In the genomic region with DNA sequence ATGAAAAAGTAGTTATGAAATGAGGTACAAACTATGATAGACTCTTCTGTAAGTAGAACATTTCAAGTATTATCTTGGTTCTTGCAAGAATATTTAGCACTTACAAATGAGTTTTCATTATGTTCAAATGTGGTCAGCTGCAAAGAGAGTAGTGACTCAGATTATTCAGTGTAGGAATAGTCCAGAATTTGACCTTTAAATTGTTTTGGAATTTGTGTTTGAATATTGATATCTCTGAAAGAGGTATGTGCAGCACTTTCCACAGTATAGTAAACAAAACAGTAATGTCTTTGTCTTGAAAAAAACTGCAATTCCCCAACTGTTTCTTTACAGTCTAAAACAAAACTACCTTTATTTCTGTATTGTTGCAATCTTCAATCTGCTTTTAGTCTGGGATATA, we compare ENCODE assay signal across 25 cellular contexts. TPM values are rescaled to one million over a fixed set of nuclear protein-coding genes. Genes with fewer than 3 reads are reported as not detected.
DNase-seq lines count a peak whose midpoint lies in the region; ATAC-seq and TF ChIP-seq lines count a peak whose summit lies in the region.
"Had no signal": no experiment of that assay in that cellular context is flagged by ENCODE, and none has a peak within 500 bp of the region (broad histone marks: within the 10 kb centered on the region; RNA-seq: fewer than 3 reads in every experiment).

No MANE protein-coding gene starts in this region.

- peak; percentile 10 for DNase-seq in AG08396 (ENCODE audit: low spot score)
- peak; percentile 42 for DNase-seq in HCEC 1CT
- DNase-seq in astrocyte of the cerebellum (ENCODE audit: low read depth) = peak; percentile 18
- DNase-seq in foreskin melanocyte = peak; percentile 68
- DNase-seq in NCI-H1092 (lab: John Stamatoyannopoulos, UW) = no peak
- DNase-seq in CD4-positive, alpha-beta memory T cell = no peak
- no peak for DNase-seq in activated gamma-delta T cell (lab: John Stamatoyannopoulos, UW)
- DNase-seq: activated CD4-positive, CD25-positive, alpha-beta regulatory T cell treated with anti-CD3 and anti-CD28 coated beads, Interleukin-2, amount 50 U/mL, for 72 hours; activated T-cell treated with anti-CD3 and anti-CD28 coated beads, Interleukin-2, amount 50 U/mL, for 24 hours; DND-41; heart left ventricle; NCI-H1694; NCI-H2171 treated with DMSO at 0.1 percent for 48 hours; NCI-H526; nucleus accumbens; SJCRH30; small intestine; stimulated activated CD4-positive, alpha-beta T cell treated with anti-CD3 and anti-CD28 coated beads, Interleukin-1b, Interleukin-23, amount 100 ng/mL, for 48 hours; T-cell had no signal

- no peaks in the 10 kb centered on the region for H3K27me3 ChIP-seq in CD4-positive, alpha-beta memory T cell (ENCODE audit: insufficient read depth, low read length)
- H3K27me3 ChIP-seq: BLaER1, esophagus muscularis mucosa, heart left ventricle, SJCRH30 had no signal

- H3K36me3 ChIP-seq in CD4-positive, alpha-beta memory T cell (ENCODE audit: insufficient read depth, low read length) = no peaks in the 10 kb centered on the region

- H3K4me3 Mint-ChIP-seq in CD4-positive, alpha-beta memory T cell = no peak overlapping the region
- H3K4me3 Mint-ChIP-seq: activated T-cell treated with anti-CD3 and anti-CD28 coated beads, Interleukin-2, amount 50 U/mL, for 24 hours; IgD-negative memory B cell; T-cell; type B pancreatic cell had no signal

- POLR2A ChIA-PET in CD4-positive, alpha-beta memory T cell (lab: Charles Lee; ENCODE audit: partially characterized antibody) = no interaction called here

- H3K9me3 ChIP-seq in CD4-positive, alpha-beta memory T cell (ENCODE audit: control insufficient read depth in 1 of 2, low read length in 2 of 2) = no peaks in the 10 kb centered on the region
- H3K9me3 ChIP-seq: BLaER1, esophagus muscularis mucosa, heart left ventricle had no signal

- no peak overlapping the region for H3K27ac Mint-ChIP-seq in CD4-positive, alpha-beta memory T cell
- H3K27ac Mint-ChIP-seq: activated T-cell treated with anti-CD3 and anti-CD28 coated beads, Interleukin-2, amount 50 U/mL, for 24 hours; IgD-negative memory B cell; T-cell; type B pancreatic cell had no signal

- CTCF ChIA-PET in CD4-positive, alpha-beta memory T cell (lab: Charles Lee; ENCODE audit: partially characterized antibody) = no interaction called here

- H3K4me3 ChIP-seq in astrocyte of the cerebellum (ENCODE audit: low read depth, low read length) = no peak overlapping the region
- no peak overlapping the region for H3K4me3 ChIP-seq in CD4-positive, alpha-beta memory T cell (ENCODE audit: low read length in 2 of 2)
- H3K4me3 ChIP-seq: BLaER1, coronary artery, esophagus muscularis mucosa, heart left ventricle, SJCRH30 had no signal

- H3K36me3 Mint-ChIP-seq in CD4-positive, alpha-beta memory T cell = peaks cover 20 to 24% of the 10 kb centered on the region in 2 donors

- peaks cover 2 to 11% (median 6%) of the 10 kb centered on the region in 4 donors for H3K4me1 Mint-ChIP-seq in CD4-positive, alpha-beta memory T cell

- H3K27me3 Mint-ChIP-seq in CD4-positive, alpha-beta memory T cell = no peaks in the 10 kb centered on the region
- H3K27me3 Mint-ChIP-seq: activated T-cell treated with anti-CD3 and anti-CD28 coated beads, Interleukin-2, amount 50 U/mL, for 24 hours; IgD-negative memory B cell; T-cell; type B pancreatic cell had no signal

- TF ChIP-seq CTCF in astrocyte of the cerebellum (IDR thresholded peaks at IDR 0.05; ENCODE audit: low read depth, low read length, missing control alignments) = no peak

- H3K9me3 Mint-ChIP-seq in CD4-positive, alpha-beta memory T cell = no peaks in the 10 kb centered on the region
- H3K9me3 Mint-ChIP-seq: activated T-cell treated with anti-CD3 and anti-CD28 coated beads, Interleukin-2, amount 50 U/mL, for 24 hours; IgD-negative memory B cell; T-cell; type B pancreatic cell had no signal

- in situ Hi-C loops in astrocyte of the cerebellum (cut with HindIII; ENCODE audit: low sequenced_read_pairs) = no loop called here

- no peak overlapping the region for H3K27ac ChIP-seq in CD4-positive, alpha-beta memory T cell (ENCODE audit: low read depth, low read length)
- H3K27ac ChIP-seq: BLaER1, coronary artery, esophagus muscularis mucosa, heart left ventricle, SJCRH30 had no signal

- no peak for ATAC-seq in HG03520 (IDR thresholded peaks at IDR 0.05; ENCODE audit: unreplicated experiment)
- ATAC-seq: heart left ventricle, T-cell had no signal

- intact Hi-C loops in CD4-positive, alpha-beta memory T cell (cut with micrococcal nuclease) = no loop called here

- H3K4me1 ChIP-seq in CD4-positive, alpha-beta memory T cell (ENCODE audit: insufficient read depth, low read length) = no peaks in the 10 kb centered on the region
- H3K4me1 ChIP-seq: BLaER1, SJCRH30 had no signal

RNA-seq across cellular contexts. Expression of a gene that starts 56.1 kb away (rescaled TPM):
- total RNA-seq in CD4-positive, alpha-beta memory T cell = 10 to 100 TPM; 36.0 to 43.2 TPM
- 10 to 100 TPM; 23.5 to 23.7 TPM for polyA plus RNA-seq in CD4-positive, alpha-beta memory T cell

Comparison
In these comparisons a context has a peak if more than half of its experiments do, and no peak if none do; other contexts are left out.
1. DNase-seq: peak in AG08396 (single experiment), HCEC 1CT (single experiment), astrocyte of the cerebellum (single experiment) and foreskin melanocyte (single experiment); none in NCI-H1092 (single experiment), CD4-positive, alpha-beta memory T cell (0 of 5) and activated gamma-delta T cell (single experiment).